ENCODE assay signal across 8 cellular contexts in the genomic region with DNA sequence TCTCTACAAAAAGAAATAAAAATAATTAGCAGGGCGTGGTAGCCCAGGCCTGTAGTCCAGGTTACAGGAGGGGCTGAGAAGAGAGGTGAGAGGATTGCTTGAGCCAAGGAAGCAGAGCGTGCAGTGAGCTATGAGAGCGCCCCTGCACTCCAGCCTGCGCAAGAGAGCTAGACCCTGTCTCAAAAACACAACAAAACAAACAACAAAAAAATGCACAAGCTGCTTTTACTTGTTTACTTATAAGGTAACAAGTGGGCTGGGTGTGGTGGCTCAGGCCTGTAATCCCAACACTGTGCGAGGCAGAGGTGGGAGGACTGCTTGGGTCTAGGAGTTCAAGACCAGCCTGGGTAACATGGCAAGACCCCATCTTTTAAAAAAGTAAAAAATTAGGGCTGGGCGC. TPM values are rescaled to one million over a fixed set of nuclear protein-coding genes. Genes with fewer than 3 reads are reported as not detected.
A peak's percentile ranks its signal among the peaks of the same experiment; 100 is the strongest.
DNase-seq lines count a peak whose midpoint lies in the region; ATAC-seq, FAIRE-seq and TF ChIP-seq lines count a peak whose summit lies in the region.

No MANE protein-coding gene starts in this region.

- no peak overlapping the region for H2AFZ ChIP-seq in GM23338
- H2AFZ ChIP-seq in SU-DHL-6 (ENCODE audit: low read depth, low read length, severe bottlenecking): no peak overlapping the region

- TF ChIP-seq CTCF in GM23338 (conservative IDR thresholded peaks at IDR 0.05; ENCODE audit: low read depth in 2 of 2) (no peak), SU-DHL-6 (IDR thresholded peaks at IDR 0.05; ENCODE audit: insufficient read depth, low read length, poor library complexity, severe bottlenecking) (no peak), esophagus muscularis mucosa (IDR thresholded peaks at IDR 0.05) (no peak)

- TF ChIP-seq POLR2A in esophagus muscularis mucosa (IDR thresholded peaks at IDR 0.05; ENCODE audit: low read depth): no peak

- no peak overlapping the region for H3K27ac ChIP-seq in GM23338 (ENCODE audit: low read depth)
- H3K27ac ChIP-seq in SU-DHL-6 (ENCODE audit: low read depth, low read length): peak overlapping the region; percentile 54
- H3K27ac ChIP-seq in esophagus muscularis mucosa (replicated peaks in 1 of 4): peak overlapping the region; percentile 94 to 96 (median 95)
- H3K27ac ChIP-seq in small intestine (ENCODE audit: low read depth in 1 of 2, low read length in 1 of 2): peak overlapping the region; percentile 52 to 97

- H3K4me3 ChIP-seq in GM23338 (no peak overlapping the region), SU-DHL-6 (ENCODE audit: insufficient read depth, low read length, poor library complexity, severe bottlenecking) (no peak overlapping the region), esophagus muscularis mucosa (peak overlapping the region; percentile 92 to 100 (median 99)), small intestine (ENCODE audit: low read depth in 1 of 2, low read length in 2 of 2) (peak overlapping the region in 1 of 2 donors; percentile 12)

- H3K4me1 ChIP-seq in GM23338 (ENCODE audit: insufficient read depth) (peaks cover 4% of the 10 kb centered on the region; the same call in 1 of the 2 replicates), esophagus muscularis mucosa (peaks cover 17 to 52% (median 44%) of the 10 kb centered on the region in 4 donors), small intestine (ENCODE audit: control insufficient read depth in 2 of 2, insufficient read depth in 1 of 2, low read depth in 1 of 2, low read length in 1 of 2) (peaks cover 0 to 4% of the 10 kb centered on the region in 2 donors)

- H3K9ac ChIP-seq in SU-DHL-6 (ENCODE audit: low read length): peak overlapping the region; percentile 85

- H3K79me2 ChIP-seq in GM23338 (replicated peaks; ENCODE audit: insufficient read depth) (peaks cover 38% of the 10 kb centered on the region), SU-DHL-6 (ENCODE audit: insufficient read depth, low read length) (peaks cover 38% of the 10 kb centered on the region)

- DNase-seq in GM23338 (ENCODE audit: low spot score): no peak
- DNase-seq in esophagus muscularis mucosa (ENCODE audit: extremely low spot score): no peak
- DNase-seq in small intestine: no peak
- DNase-seq in GDM1 (lab: John Stamatoyannopoulos, UW): no peak
- no peak for DNase-seq in NCI-H345 treated with DMSO at 0.1 percent for 48 hours (lab: John Stamatoyannopoulos, UW; ENCODE audit: unreplicated experiment)

- ATAC-seq in GM23338: no peak
- no peak for ATAC-seq in GM18907 (IDR thresholded peaks at IDR 0.05; ENCODE audit: unreplicated experiment)
- ATAC-seq in HG03045 (IDR thresholded peaks at IDR 0.05; ENCODE audit: unreplicated experiment): no peak

- H3F3A ChIP-seq in GM23338 (replicated peaks; ENCODE audit: low read depth) (peaks cover 7% of the 10 kb centered on the region; the same call in 1 of the 2 replicates), SU-DHL-6 (ENCODE audit: insufficient read depth) (peaks cover 22% of the 10 kb centered on the region)

- 0 out of 2 replicates have a peak, but pooled peaks cover 7% of the 10 kb centered on the region for H4K20me1 ChIP-seq in GM23338 (replicated peaks; ENCODE audit: insufficient read depth)
- H4K20me1 ChIP-seq in SU-DHL-6 (ENCODE audit: low read depth, low read length): no peaks in the 10 kb centered on the region; the same call in 1 of the 2 replicates

- no peak overlapping the region for H3K4me2 ChIP-seq in GM23338
- peak overlapping the region; percentile 77 for H3K4me2 ChIP-seq in SU-DHL-6 (ENCODE audit: low read depth, low read length, poor library complexity, severe bottlenecking)

- no peaks in the 10 kb centered on the region for H3K9me3 Mint-ChIP-seq in GM23338

- H3K4me1 Mint-ChIP-seq in GM23338: peaks cover 11% of the 10 kb centered on the region

- intact Hi-C loops in esophagus muscularis mucosa (cut with DNase I): loop anchor here (5.0 kb wide), 2 partner anchors 57 to 63 kb away; no protein-coding TSS in a partner anchor

- peaks cover 7% of the 10 kb centered on the region for H3K27me3 Mint-ChIP-seq in GM23338 (ENCODE audit: insufficient read depth, low read depth, poor library complexity)

- TF ChIP-seq EP300 in esophagus muscularis mucosa (IDR thresholded peaks at IDR 0.05): no peak

- FAIRE-seq in small intestine (lab: Jason Lieb, UNC): no peak

- H3K36me3 ChIP-seq in GM23338 (ENCODE audit: insufficient read depth) (no peaks in the 10 kb centered on the region), SU-DHL-6 (ENCODE audit: low read length) (no peaks in the 10 kb centered on the region), esophagus muscularis mucosa (no peaks in the 10 kb centered on the region), small intestine (ENCODE audit: control insufficient read depth in 2 of 2, insufficient read depth in 2 of 2, low read length in 2 of 2) (no peaks in the 10 kb centered on the region)

- H3K36me3 Mint-ChIP-seq in GM23338 (ENCODE audit: low read depth): no peaks in the 10 kb centered on the region

- H3K27me3 ChIP-seq in GM23338 (ENCODE audit: insufficient read depth) (peaks cover 6% of the 10 kb centered on the region), SU-DHL-6 (ENCODE audit: low read length) (no peaks in the 10 kb centered on the region), esophagus muscularis mucosa (no peaks in the 10 kb centered on the region), small intestine (ENCODE audit: control insufficient read depth in 2 of 2, insufficient read depth in 2 of 2, low read length in 2 of 2) (no peaks in the 10 kb centered on the region)

- peak overlapping the region; percentile 42; the same call in 2 of the 3 replicates for H3K4me3 Mint-ChIP-seq in GM23338

- no peak overlapping the region for H3K27ac Mint-ChIP-seq in GM23338

- H3K9me2 ChIP-seq in GM23338 (ENCODE audit: insufficient read depth): no peaks in the 10 kb centered on the region
- H3K9me2 ChIP-seq in SU-DHL-6 (replicated peaks; ENCODE audit: insufficient read depth, low read length): no peaks in the 10 kb centered on the region

- H3K9me3 ChIP-seq in SU-DHL-6 (ENCODE audit: insufficient read depth, low read length) (no peaks in the 10 kb centered on the region), esophagus muscularis mucosa (no peaks in the 10 kb centered on the region), small intestine (ENCODE audit: control insufficient read depth, low read depth) (no peaks in the 10 kb centered on the region)

- 88% methylated on average over 6 of the region's 6 CpGs for WGBS in esophagus muscularis mucosa
- WGBS in small intestine, 3 donors: 56 to 67% (median 59%) methylated on average over 6 of the region's 6 CpGs

TF ChIP-seq in GM23338, 12 proteins besides CTCF, POLR2A, EP300 and RAD21:
- no peak for TF ChIP-seq STAT1 (IDR thresholded peaks at IDR 0.05; ENCODE audit: unreplicated experiment)
- TF ChIP-seq, protein P1, sequence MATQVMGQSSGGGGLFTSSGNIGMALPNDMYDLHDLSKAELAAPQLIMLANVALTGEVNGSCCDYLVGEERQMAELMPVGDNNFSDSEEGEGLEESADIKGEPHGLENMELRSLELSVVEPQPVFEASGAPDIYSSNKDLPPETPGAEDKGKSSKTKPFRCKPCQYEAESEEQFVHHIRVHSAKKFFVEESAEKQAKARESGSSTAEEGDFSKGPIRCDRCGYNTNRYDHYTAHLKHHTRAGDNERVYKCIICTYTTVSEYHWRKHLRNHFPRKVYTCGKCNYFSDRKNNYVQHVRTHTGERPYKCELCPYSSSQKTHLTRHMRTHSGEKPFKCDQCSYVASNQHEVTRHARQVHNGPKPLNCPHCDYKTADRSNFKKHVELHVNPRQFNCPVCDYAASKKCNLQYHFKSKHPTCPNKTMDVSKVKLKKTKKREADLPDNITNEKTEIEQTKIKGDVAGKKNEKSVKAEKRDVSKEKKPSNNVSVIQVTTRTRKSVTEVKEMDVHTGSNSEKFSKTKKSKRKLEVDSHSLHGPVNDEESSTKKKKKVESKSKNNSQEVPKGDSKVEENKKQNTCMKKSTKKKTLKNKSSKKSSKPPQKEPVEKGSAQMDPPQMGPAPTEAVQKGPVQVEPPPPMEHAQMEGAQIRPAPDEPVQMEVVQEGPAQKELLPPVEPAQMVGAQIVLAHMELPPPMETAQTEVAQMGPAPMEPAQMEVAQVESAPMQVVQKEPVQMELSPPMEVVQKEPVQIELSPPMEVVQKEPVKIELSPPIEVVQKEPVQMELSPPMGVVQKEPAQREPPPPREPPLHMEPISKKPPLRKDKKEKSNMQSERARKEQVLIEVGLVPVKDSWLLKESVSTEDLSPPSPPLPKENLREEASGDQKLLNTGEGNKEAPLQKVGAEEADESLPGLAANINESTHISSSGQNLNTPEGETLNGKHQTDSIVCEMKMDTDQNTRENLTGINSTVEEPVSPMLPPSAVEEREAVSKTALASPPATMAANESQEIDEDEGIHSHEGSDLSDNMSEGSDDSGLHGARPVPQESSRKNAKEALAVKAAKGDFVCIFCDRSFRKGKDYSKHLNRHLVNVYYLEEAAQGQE (IDR thresholded peaks at IDR 0.05; ENCODE audit: unreplicated experiment): no peak

RNA-seq across cellular contexts. Expression of a gene that starts 1.7 kb away (rescaled TPM):
- total RNA-seq in GM23338 (2014; rRNA removed; shearing (Covaris generic)): 14.5 and 21.2 TPM in 2 replicates
- polyA plus RNA-seq in GM23338 (2016; fragmentation: Nextera tagmentation; extraction: Ambion mirVana) (12.2 and 13.8 TPM in 2 replicates), small intestine (10 to 100 TPM; 37.6 to 46.3 (median 38.6) TPM)
- 10 to 100 TPM; 25.7 to 39.4 (median 35.7) TPM for total RNA-seq in esophagus muscularis mucosa

Comparison
In these comparisons a context has a peak if more than half of its experiments do, and no peak if none do; other contexts are left out.
1. H3K4me3 ChIP-seq: peak in esophagus muscularis mucosa (4 of 4); none in GM23338 (single experiment) and SU-DHL-6 (single experiment).